In the genomic region with DNA sequence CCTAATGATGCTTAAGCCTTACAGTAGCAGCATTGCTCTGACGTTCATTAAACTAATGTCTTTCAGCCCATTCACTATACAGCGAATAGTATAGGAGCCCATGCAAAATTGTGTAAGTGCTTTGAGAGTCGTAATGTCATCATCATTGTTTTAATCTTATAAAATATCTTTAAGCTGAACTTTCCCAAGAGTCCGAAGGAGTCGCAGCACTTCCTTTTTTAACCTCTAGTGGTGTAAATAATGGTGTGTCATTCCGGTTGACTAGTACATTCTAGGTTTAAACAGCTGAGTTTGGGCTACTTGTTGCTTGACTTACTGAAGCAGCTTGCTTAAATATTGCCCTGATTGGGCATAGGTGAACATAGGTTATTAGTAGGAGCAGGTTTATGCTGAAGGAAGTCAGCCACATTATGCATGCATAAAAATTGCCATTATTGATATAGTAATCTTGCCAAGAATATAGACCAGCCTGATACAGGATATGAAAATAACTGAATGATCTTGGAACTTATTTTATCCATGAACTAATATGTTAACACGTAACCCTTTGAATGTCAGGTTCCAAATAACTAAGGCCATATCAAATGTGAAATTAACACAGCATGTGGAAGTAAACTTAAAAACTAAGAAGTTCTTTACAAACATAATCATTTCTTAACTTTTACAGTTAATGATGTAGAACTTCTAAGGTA, we compare ENCODE assay signal across 8 cellular contexts. TPM values are rescaled to one million over a fixed set of nuclear protein-coding genes. Genes with fewer than 3 reads are reported as not detected.
DNase-seq lines count a peak whose midpoint lies in the region; FAIRE-seq and TF ChIP-seq lines count a peak whose summit lies in the region.

No MANE protein-coding gene starts in this region.

- peaks cover 35% of the 10 kb centered on the region for H3K36me3 Mint-ChIP-seq in activated CD4-positive, alpha-beta memory T cell treated with anti-CD3 and anti-CD28 coated beads for 36 hours

- peak overlapping the region; percentile 74 for H3K4me3 ChIP-seq in retinal pigment epithelial cell (ENCODE audit: low read length)

- POLR2A ChIA-PET in activated CD4-positive, alpha-beta memory T cell treated with anti-CD3 and anti-CD28 coated beads for 36 hours (lab: Charles Lee): interaction anchor here (1.0 to 6.1 kb wide), 8 partner anchors 56 to 185 kb away, joined by 3 to 36 read pairs (median 6); no protein-coding TSS in a partner anchor

- no peaks in the 10 kb centered on the region for H3K9me3 Mint-ChIP-seq in activated CD4-positive, alpha-beta memory T cell treated with anti-CD3 and anti-CD28 coated beads for 36 hours

- H3K27me3 Mint-ChIP-seq in activated CD4-positive, alpha-beta memory T cell treated with anti-CD3 and anti-CD28 coated beads for 36 hours: no peaks in the 10 kb centered on the region

- peak overlapping the region; percentile 91 for H3K27ac Mint-ChIP-seq in activated CD4-positive, alpha-beta memory T cell treated with anti-CD3 and anti-CD28 coated beads for 36 hours

- peak; percentile 15 for DNase-seq in stimulated activated CD4-positive, alpha-beta T cell treated with anti-CD3 and anti-CD28 coated beads, Interleukin-2, amount 100 ng/mL, for 4 hours (ENCODE audit: low read depth)
- no peak for DNase-seq in stimulated activated CD4-positive, alpha-beta T cell treated with anti-CD3 and anti-CD28 coated beads, Interleukin-15, amount 100 ng/mL, for 24 hours
- peak; percentile 86 for DNase-seq in NAMALWA (ENCODE audit: low spot score)
- DNase-seq in activated CD4-positive, alpha-beta memory T cell treated with anti-CD3 and anti-CD28 coated beads for 36 hours: peak; percentile 35
- DNase-seq in frontal cortex (ENCODE audit: low spot score in 2 of 2): peak; percentile 17 to 36
- no peak for DNase-seq in retinal pigment epithelial cell (ENCODE audit: low read depth)
- DNase-seq in NCI-H1436 treated with DMSO at 0.1 percent for 48 hours (lab: John Stamatoyannopoulos, UW): no peak
- DNase-seq in NK-92 (lab: John Stamatoyannopoulos, UW; ENCODE audit: unreplicated experiment): no peak

- H3K4me1 Mint-ChIP-seq in activated CD4-positive, alpha-beta memory T cell treated with anti-CD3 and anti-CD28 coated beads for 36 hours (ENCODE audit: low read depth): peaks cover 29% of the 10 kb centered on the region

- H3K4me3 Mint-ChIP-seq in activated CD4-positive, alpha-beta memory T cell treated with anti-CD3 and anti-CD28 coated beads for 36 hours: peak overlapping the region; percentile 89

- no peak for FAIRE-seq in frontal cortex (lab: Jason Lieb, UNC)

- CTCF ChIA-PET in activated CD4-positive, alpha-beta memory T cell treated with anti-CD3 and anti-CD28 coated beads for 36 hours (lab: Charles Lee): interaction anchor here (0.6 to 6.4 kb wide), 16 partner anchors 18 to 185 kb away, joined by 3 to 123 read pairs (median 5); no protein-coding TSS in a partner anchor

- peak; percentile 51 for TF ChIP-seq CTCF in retinal pigment epithelial cell (conservative IDR thresholded peaks at IDR 0.05; ENCODE audit: low read depth, low read length)

- intact Hi-C loops in activated CD4-positive, alpha-beta memory T cell treated with anti-CD3 and anti-CD28 coated beads for 36 hours (cut with micrococcal nuclease): loop anchor here (1.0 to 5.0 kb wide), 5 partner anchors 14 to 837 kb away; a partner anchor contains a TSS

RNA-seq across cellular contexts. Expression of a gene that starts 2.6 kb away (rescaled TPM):
- total RNA-seq in activated CD4-positive, alpha-beta memory T cell treated with anti-CD3 and anti-CD28 coated beads for 36 hours: 100 to 1,000 TPM; 139 to 140 TPM
- total RNA-seq in frontal cortex: 48.5 TPM

Comparison
In these comparisons a context has a peak if more than half of its experiments do, and no peak if none do; other contexts are left out.
1. DNase-seq: peak in stimulated activated CD4-positive, alpha-beta T cell treated with anti-CD3 and anti-CD28 coated beads, Interleukin-2, amount 100 ng/mL, for 4 hours (single experiment), NAMALWA (single experiment), activated CD4-positive, alpha-beta memory T cell treated with anti-CD3 and anti-CD28 coated beads for 36 hours (single experiment) and frontal cortex (2 of 2); none in stimulated activated CD4-positive, alpha-beta T cell treated with anti-CD3 and anti-CD28 coated beads, Interleukin-15, amount 100 ng/mL, for 24 hours (single experiment), retinal pigment epithelial cell (single experiment), NCI-H1436 treated with DMSO at 0.1 percent for 48 hours (single experiment) and NK-92 (single experiment).